ENCODE assay signal across 22 cellular contexts in the genomic region with DNA sequence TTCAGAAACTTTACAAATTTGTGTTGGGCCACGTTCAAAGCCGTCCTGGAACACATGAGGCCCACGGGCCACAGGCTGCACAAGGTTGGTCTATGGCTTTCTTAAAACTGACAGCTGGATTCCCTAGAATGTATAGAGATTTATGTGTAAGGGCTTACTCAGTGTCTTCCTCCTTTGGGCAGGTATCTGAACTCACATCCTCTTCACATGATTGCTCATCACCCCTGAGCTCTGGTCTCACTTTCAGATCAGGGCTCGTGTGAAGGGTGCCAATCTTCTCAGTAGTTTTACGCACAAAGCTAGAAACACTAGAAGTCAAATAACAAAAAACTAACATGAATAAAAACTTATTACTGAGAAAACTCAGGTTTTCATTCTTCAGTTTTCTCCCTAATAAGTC. TPM values are rescaled to one million over a fixed set of nuclear protein-coding genes. Genes with fewer than 3 reads are reported as not detected.
DNase-seq lines count a peak whose midpoint lies in the region; ATAC-seq lines count a peak whose summit lies in the region.
"Had no signal": no experiment of that assay in that cellular context is flagged by ENCODE, and none has a peak within 500 bp of the region (broad histone marks: within the 10 kb centered on the region; RNA-seq: fewer than 3 reads in every experiment).

No MANE protein-coding gene starts in this region.

- intact Hi-C loops in dendritic cell treated with granulocyte-macrophage colony-stimulating factor and Interleukin-4, amounts not matched to agents 40 ng/mL and 50 ng/mL, for 4 days (cut with micrococcal nuclease): loop anchor here (2.0 kb wide), 1 partner anchor 14 kb away; no protein-coding TSS in a partner anchor

- H3K27me3 Mint-ChIP-seq in activated CD8-positive, alpha-beta memory T cell treated with anti-CD3 and anti-CD28 coated beads, Interleukin-2, amount 10 ng/mL, durations not matched to agents 7 days and 5 days: no peaks in the 10 kb centered on the region
- H3K27me3 Mint-ChIP-seq in dendritic cell treated with granulocyte-macrophage colony-stimulating factor and Interleukin-4, amounts not matched to agents 40 ng/mL and 50 ng/mL, for 4 days: no peaks in the 10 kb centered on the region
- H3K27me3 Mint-ChIP-seq: activated naive CD8-positive, alpha-beta T cell treated with anti-CD3 and anti-CD28 coated beads, Interleukin-2, amount 10 ng/mL, durations not matched to agents 7 days and 5 days; brain had no signal

- no peak overlapping the region for H3K27ac Mint-ChIP-seq in activated CD8-positive, alpha-beta memory T cell treated with anti-CD3 and anti-CD28 coated beads, Interleukin-2, amount 10 ng/mL, durations not matched to agents 7 days and 5 days
- peak overlapping the region; percentile 63 for H3K27ac Mint-ChIP-seq in dendritic cell treated with granulocyte-macrophage colony-stimulating factor and Interleukin-4, amounts not matched to agents 40 ng/mL and 50 ng/mL, for 4 days
- H3K27ac Mint-ChIP-seq: activated naive CD8-positive, alpha-beta T cell treated with anti-CD3 and anti-CD28 coated beads, Interleukin-2, amount 10 ng/mL, durations not matched to agents 7 days and 5 days; brain; HFFc6 had no signal

- H3K4me1 Mint-ChIP-seq in activated CD8-positive, alpha-beta memory T cell treated with anti-CD3 and anti-CD28 coated beads, Interleukin-2, amount 10 ng/mL, durations not matched to agents 7 days and 5 days: peaks cover 15% of the 10 kb centered on the region
- H3K4me1 Mint-ChIP-seq in dendritic cell treated with granulocyte-macrophage colony-stimulating factor and Interleukin-4, amounts not matched to agents 40 ng/mL and 50 ng/mL, for 4 days (ENCODE audit: low read depth): peaks cover 36% of the 10 kb centered on the region
- H3K4me1 Mint-ChIP-seq: activated naive CD8-positive, alpha-beta T cell treated with anti-CD3 and anti-CD28 coated beads, Interleukin-2, amount 10 ng/mL, durations not matched to agents 7 days and 5 days; brain had no signal

- ATAC-seq in activated CD8-positive, alpha-beta memory T cell treated with anti-CD3 and anti-CD28 coated beads, Interleukin-2, amount 10 ng/mL, durations not matched to agents 7 days and 5 days: peak; percentile 53
- peak; percentile 85 for ATAC-seq in GM19043 (IDR thresholded peaks at IDR 0.05; ENCODE audit: low read depth, unreplicated experiment)
- peak; percentile 99 for ATAC-seq in HG02870 (IDR thresholded peaks at IDR 0.05; ENCODE audit: unreplicated experiment)

- H3K4me3 Mint-ChIP-seq in activated CD8-positive, alpha-beta memory T cell treated with anti-CD3 and anti-CD28 coated beads, Interleukin-2, amount 10 ng/mL, durations not matched to agents 7 days and 5 days: no peak overlapping the region
- H3K4me3 Mint-ChIP-seq in dendritic cell treated with granulocyte-macrophage colony-stimulating factor and Interleukin-4, amounts not matched to agents 40 ng/mL and 50 ng/mL, for 4 days: no peak overlapping the region
- H3K4me3 Mint-ChIP-seq: activated naive CD8-positive, alpha-beta T cell treated with anti-CD3 and anti-CD28 coated beads, Interleukin-2, amount 10 ng/mL, durations not matched to agents 7 days and 5 days; brain; HFFc6 had no signal

- no peaks in the 10 kb centered on the region for H3K9me3 Mint-ChIP-seq in activated CD8-positive, alpha-beta memory T cell treated with anti-CD3 and anti-CD28 coated beads, Interleukin-2, amount 10 ng/mL, durations not matched to agents 7 days and 5 days (ENCODE audit: low read depth)
- H3K9me3 Mint-ChIP-seq in dendritic cell treated with granulocyte-macrophage colony-stimulating factor and Interleukin-4, amounts not matched to agents 40 ng/mL and 50 ng/mL, for 4 days: no peaks in the 10 kb centered on the region
- H3K9me3 Mint-ChIP-seq: activated naive CD8-positive, alpha-beta T cell treated with anti-CD3 and anti-CD28 coated beads, Interleukin-2, amount 10 ng/mL, durations not matched to agents 7 days and 5 days; brain; HFFc6 had no signal

- no peak for DNase-seq in activated CD8-positive, alpha-beta memory T cell treated with anti-CD3 and anti-CD28 coated beads, Interleukin-2, amount 10 ng/mL, durations not matched to agents 7 days and 5 days
- no peak for DNase-seq in activated CD8-positive, alpha-beta memory T cell treated with anti-CD3 and anti-CD28 coated beads, Interleukin-2, amount 50 U/mL, for 48 hours
- no peak for DNase-seq in GM03348 (ENCODE audit: low spot score)
- no peak for DNase-seq in hepatic stellate cell (ENCODE audit: low spot score)
- no peak for DNase-seq in DMS153 (lab: John Stamatoyannopoulos, UW)
- DNase-seq: ACHN; activated CD4-positive, alpha-beta T cell treated with anti-CD3 and anti-CD28 coated beads for 4 hours; activated naive CD8-positive, alpha-beta T cell treated with anti-CD3 and anti-CD28 coated beads, Interleukin-2, amount 10 ng/mL, durations not matched to agents 7 days and 5 days; activated T-cell treated with anti-CD3 and anti-CD28 coated beads, Interleukin-2, amount 50 U/mL, for 1 hour; GF-D8; HFFc6; NCI-H1092; NCI-H2029 treated with DMSO at 0.1 percent for 48 hours; NCI-H446 treated with DMSO at 0.1 percent for 48 hours; small intestine; uterus had no signal

- CTCF ChIA-PET in activated CD8-positive, alpha-beta memory T cell treated with anti-CD3 and anti-CD28 coated beads, Interleukin-2, amount 10 ng/mL, durations not matched to agents 7 days and 5 days (lab: Charles Lee): interaction anchor here (2.1 kb wide), 1 partner anchor 51 kb away, joined by 8 read pairs; no protein-coding TSS in a partner anchor

- peaks cover 66% of the 10 kb centered on the region for H3K36me3 Mint-ChIP-seq in activated CD8-positive, alpha-beta memory T cell treated with anti-CD3 and anti-CD28 coated beads, Interleukin-2, amount 10 ng/mL, durations not matched to agents 7 days and 5 days
- H3K36me3 Mint-ChIP-seq in dendritic cell treated with granulocyte-macrophage colony-stimulating factor and Interleukin-4, amounts not matched to agents 40 ng/mL and 50 ng/mL, for 4 days (ENCODE audit: low read depth): peaks cover 93% of the 10 kb centered on the region

RNA-seq across cellular contexts. Expression of gene HPS5, which starts 27.1 kb away (rescaled TPM):
- total RNA-seq in activated CD8-positive, alpha-beta memory T cell treated with anti-CD3 and anti-CD28 coated beads, Interleukin-2, amount 10 ng/mL, durations not matched to agents 7 days and 5 days: 10 to 100 TPM; 19.3 to 19.8 TPM

RNA-seq across cellular contexts. Expression of gene GTF2H1, which starts 27.5 kb away (rescaled TPM):
- 10 to 100 TPM; 40.0 to 47.7 TPM for total RNA-seq in activated CD8-positive, alpha-beta memory T cell treated with anti-CD3 and anti-CD28 coated beads, Interleukin-2, amount 10 ng/mL, durations not matched to agents 7 days and 5 days

RNA-seq across cellular contexts. Expression of gene SAA1, which starts 28.8 kb away (rescaled TPM):
- total RNA-seq in activated CD8-positive, alpha-beta memory T cell treated with anti-CD3 and anti-CD28 coated beads, Interleukin-2, amount 10 ng/mL, durations not matched to agents 7 days and 5 days: not detected
- total RNA-seq: activated naive CD8-positive, alpha-beta T cell treated with anti-CD3 and anti-CD28 coated beads, Interleukin-2, amount 10 ng/mL, durations not matched to agents 7 days and 5 days; pulmonary artery endothelial cell had no signal

RNA-seq across cellular contexts. Expression of gene SAA2, which starts 46.4 kb away (rescaled TPM):
- not detected for total RNA-seq in activated CD8-positive, alpha-beta memory T cell treated with anti-CD3 and anti-CD28 coated beads, Interleukin-2, amount 10 ng/mL, durations not matched to agents 7 days and 5 days
- total RNA-seq: activated naive CD8-positive, alpha-beta T cell treated with anti-CD3 and anti-CD28 coated beads, Interleukin-2, amount 10 ng/mL, durations not matched to agents 7 days and 5 days; HFFc6; LHCN-M2; pulmonary artery endothelial cell had no signal

RNA-seq across cellular contexts. Expression of gene SAA4, which starts 58.3 kb away (rescaled TPM):
- not detected for total RNA-seq in activated CD8-positive, alpha-beta memory T cell treated with anti-CD3 and anti-CD28 coated beads, Interleukin-2, amount 10 ng/mL, durations not matched to agents 7 days and 5 days
- total RNA-seq: activated naive CD8-positive, alpha-beta T cell treated with anti-CD3 and anti-CD28 coated beads, Interleukin-2, amount 10 ng/mL, durations not matched to agents 7 days and 5 days; HFFc6; LHCN-M2; pulmonary artery endothelial cell; uterus had no signal
